ENCODE assay signal across 22 cellular contexts in the genomic region with DNA sequence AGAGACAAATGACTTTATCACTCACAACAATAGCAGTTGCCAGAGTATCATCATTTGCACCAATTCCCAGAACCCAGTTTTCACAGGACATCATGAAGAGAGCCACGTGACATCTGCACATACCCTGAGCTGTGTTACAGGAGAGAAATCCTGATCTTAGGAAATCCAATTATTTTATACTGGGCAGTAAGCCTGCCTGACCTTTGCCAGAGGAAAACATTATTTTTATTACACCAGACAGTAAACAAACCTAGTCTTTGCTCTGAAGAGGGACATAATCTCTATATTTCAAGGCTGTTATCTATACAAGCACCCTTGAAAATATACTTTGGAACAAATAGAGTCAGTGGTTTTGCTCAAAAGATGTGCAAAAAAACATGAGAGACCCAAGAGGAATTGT.
"Had no signal": no experiment of that assay in that cellular context is flagged by ENCODE, and none has a peak within 500 bp of the region (broad histone marks: within the 10 kb centered on the region; RNA-seq: fewer than 3 reads in every experiment).

No MANE protein-coding gene starts in this region.

- H3K4me3 ChIP-seq: MG63, SJCRH30 had no signal

- H3K27me3 ChIP-seq: MG63, SJCRH30 had no signal

- H3K4me1 ChIP-seq: SJCRH30 had no signal

- DNase-seq: KBM-7, MG63, NCI-H1092, NCI-H1105 treated with DMSO at 0.1 percent for 48 hours, NCI-H1417 treated with DMSO at 0.1 percent for 48 hours, NCI-H146, NCI-H1694 treated with DMSO at 0.1 percent for 48 hours, NCI-H1930, NCI-H2081, NCI-H2107, NCI-H2227 treated with DMSO at 0.1 percent for 48 hours, NCI-H524, NCI-H526 treated with DMSO at 0.1 percent for 48 hours, NCI-H748 treated with DMSO at 0.1 percent for 48 hours, PC-3, SHP77 treated with DMSO at 0.1 percent for 48 hours, SJCRH30 had no signal

- H3K9me3 ChIP-seq: MG63, SJCRH30 had no signal

- H3K27ac ChIP-seq: HL-60, SJCRH30 had no signal

- H3K36me3 ChIP-seq: MG63, SJCRH30 had no signal

- ATAC-seq: Panc1, PC-3, Right ventricle myocardium inferior, SK-N-SH treated with all-trans-retinoic acid at 6 μM for 48 hours had no signal

- FAIRE-seq: HTR-8/SVneo had no signal
